ENCODE assay signal across 21 cellular contexts in the genomic region with DNA sequence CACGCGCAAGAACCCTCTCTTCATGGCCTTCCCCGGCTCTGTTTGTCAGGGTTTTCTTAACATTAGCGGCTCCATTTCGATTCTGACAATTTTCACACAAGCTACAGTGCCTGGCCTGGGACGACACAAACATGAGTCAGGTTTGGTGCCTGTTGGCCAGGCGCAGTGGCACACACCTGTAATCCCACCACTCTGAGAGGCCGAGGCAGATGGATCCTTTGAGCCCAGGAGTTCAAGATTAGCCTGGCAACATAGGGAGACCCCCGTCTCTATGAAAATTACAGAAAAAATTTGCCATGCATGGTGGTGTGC. TPM values are rescaled to one million over a fixed set of nuclear protein-coding genes. Genes with fewer than 3 reads are reported as not detected.
DNase-seq lines count a peak whose midpoint lies in the region; ATAC-seq and TF ChIP-seq lines count a peak whose summit lies in the region.
"Had no signal": no experiment of that assay in that cellular context is flagged by ENCODE, and none has a peak within 500 bp of the region (broad histone marks: within the 10 kb centered on the region; RNA-seq: fewer than 3 reads in every experiment).

No MANE protein-coding gene starts in this region.

- H3K4me1 Mint-ChIP-seq in chondrocyte (ENCODE audit: low read depth), result peaks cover 42% of the 10 kb centered on the region

- H3K27me3 Mint-ChIP-seq in chondrocyte (ENCODE audit: low read depth), result no peaks in the 10 kb centered on the region

- no peak overlapping the region for H3K27ac Mint-ChIP-seq in chondrocyte (ENCODE audit: unreplicated experiment)

- H3K27me3 ChIP-seq in BLaER1 treated with 17β-estradiol and CSF1 and Interleukin-3, amounts not matched to agents 10 nM and 100 nM, result no peaks in the 10 kb centered on the region
- H3K27me3 ChIP-seq in mucosa of rectum (ENCODE audit: control insufficient read depth in 2 of 2, insufficient read depth in 2 of 2, low read length in 2 of 2), result no peaks in the 10 kb centered on the region
- H3K27me3 ChIP-seq: brain microvascular endothelial cell, testis had no signal

- H3K9ac ChIP-seq in BLaER1 treated with 17β-estradiol and CSF1 and Interleukin-3, amounts not matched to agents 10 nM and 100 nM, result peak overlapping the region in 4 of 11 experiments; percentile 85 to 90 (median 86); a peak in 7 of 22 replicates
- H3K9ac ChIP-seq in ES-I3 (ENCODE audit: low read depth, low read length) (peak overlapping the region; percentile 86; the same call in 1 of the 2 replicates), mucosa of rectum (ENCODE audit: low read depth in 1 of 2, low read length in 2 of 2) (peak overlapping the region in 1 of 2 donors; percentile 24)
- H3K9ac ChIP-seq: KMS-11 had no signal

- H3K9me3 ChIP-seq in BLaER1 treated with 17β-estradiol and CSF1 and Interleukin-3, amounts not matched to agents 10 nM and 100 nM (replicated peaks in 1 of 11), result no peaks in the 10 kb centered on the region
- H3K9me3 ChIP-seq in ES-I3 (ENCODE audit: control insufficient read depth, insufficient read depth, low read length), result no peaks in the 10 kb centered on the region
- H3K9me3 ChIP-seq in mucosa of rectum (ENCODE audit: control insufficient read depth in 2 of 2, low read length in 2 of 2), result no peaks in the 10 kb centered on the region
- H3K9me3 ChIP-seq: HAP-1, testis had no signal

- peaks cover 0 to 63% (median 15%) of the 10 kb centered on the region in 11 experiments; a peak in 13 of 22 replicates for H3K36me3 ChIP-seq in BLaER1 treated with 17β-estradiol and CSF1 and Interleukin-3, amounts not matched to agents 10 nM and 100 nM
- H3K36me3 ChIP-seq in ES-I3 (ENCODE audit: insufficient read depth, low read length) (peaks cover 3% of the 10 kb centered on the region), mucosa of rectum (ENCODE audit: control insufficient read depth in 2 of 2, insufficient read depth in 2 of 2, low read length in 2 of 2) (no peaks in the 10 kb centered on the region)
- H3K36me3 ChIP-seq: brain microvascular endothelial cell, HAP-1 had no signal

- ATAC-seq in activated CD4-positive, CD25-positive, alpha-beta regulatory T cell treated with anti-CD3 and anti-CD28 coated beads, Interleukin-2, amount 50 U/mL, for 24 hours, result no peak

- in situ Hi-C loops in ACHN (cut with HindIII; ENCODE audit: low pct_ligation_motif_present, low pct_unique_long_range_greater_than_20kb, low sequenced_read_pairs), result no loop called here

- TF ChIP-seq CTCF in chondrocyte (IDR thresholded peaks at IDR 0.05), result no peak

- peaks cover 11 to 79% (median 26%) of the 10 kb centered on the region in 11 experiments; a peak in 19 of 22 replicates for H4K20me1 ChIP-seq in BLaER1 treated with 17β-estradiol and CSF1 and Interleukin-3, amounts not matched to agents 10 nM and 100 nM

- H3K4me2 ChIP-seq in BLaER1 treated with 17β-estradiol and CSF1 and Interleukin-3, amounts not matched to agents 10 nM and 100 nM, result peak overlapping the region; percentile 65 to 100 (median 97)
- H3K4me2 ChIP-seq: KMS-11 had no signal

- H3K4me3 Mint-ChIP-seq in chondrocyte (ENCODE audit: unreplicated experiment), result peak overlapping the region; percentile 37

- peaks cover 1% of the 10 kb centered on the region for H3K36me3 Mint-ChIP-seq in chondrocyte (ENCODE audit: low read depth)

- no peak overlapping the region for H3K27ac ChIP-seq in BLaER1 treated with 17β-estradiol and CSF1 and Interleukin-3, amounts not matched to agents 10 nM and 100 nM
- no peak overlapping the region for H3K27ac ChIP-seq in mucosa of rectum (ENCODE audit: low read depth in 2 of 2, low read length in 2 of 2)
- H3K27ac ChIP-seq: brain microvascular endothelial cell, KMS-11, testis had no signal

- H3K4me1 ChIP-seq in BLaER1 treated with 17β-estradiol and CSF1 and Interleukin-3, amounts not matched to agents 10 nM and 100 nM, result peaks cover 31 to 51% (median 42%) of the 10 kb centered on the region in 10 experiments
- peaks cover 3% of the 10 kb centered on the region for H3K4me1 ChIP-seq in ES-I3 (ENCODE audit: insufficient read depth, low read length)
- peaks cover 14 to 31% of the 10 kb centered on the region in 2 donors for H3K4me1 ChIP-seq in mucosa of rectum (ENCODE audit: control insufficient read depth in 2 of 2, insufficient read depth in 2 of 2, low read length in 2 of 2)

- no peak for DNase-seq in chondrocyte (ENCODE audit: low spot score)
- no peak for DNase-seq in SW 1271 (lab: John Stamatoyannopoulos, UW)
- no peak for DNase-seq in ACHN
- no peak for DNase-seq in KG1 (lab: John Stamatoyannopoulos, UW)
- DNase-seq: activated CD8-positive, alpha-beta memory T cell treated with anti-CD3 and anti-CD28 coated beads, Interleukin-2, amount 50 U/mL, for 48 hours; activated naive CD4-positive, alpha-beta T cell treated with Interleukin-2 at 50 U/mL for 16 hours; brain microvascular endothelial cell; erythroblast; NCI-H1092; NCI-H2107; NCI-H526; SHP77; stimulated activated CD4-positive, alpha-beta T cell treated with anti-CD3 and anti-CD28 coated beads, Interleukin-2, amount 100 ng/mL, for 48 hours; testis had no signal

- peak overlapping the region in 8 of 10 experiments; percentile 88 to 99 (median 97); a peak in 16 of 20 replicates for H3K4me3 ChIP-seq in BLaER1 treated with 17β-estradiol and CSF1 and Interleukin-3, amounts not matched to agents 10 nM and 100 nM
- H3K4me3 ChIP-seq in mucosa of rectum (ENCODE audit: low read length in 2 of 2), result peak overlapping the region; percentile 81 to 90

- no peaks in the 10 kb centered on the region for H3K9me3 Mint-ChIP-seq in chondrocyte (ENCODE audit: low read depth)
- H3K9me3 Mint-ChIP-seq: dendritic cell treated with granulocyte-macrophage colony-stimulating factor and Interleukin-4, amounts not matched to agents 40 ng/mL and 50 ng/mL, for 4 days had no signal

RNA-seq across cellular contexts. Expression of a gene that starts 1.9 kb away (rescaled TPM):
- 3.6 to 7.8 TPM (median 6.3 TPM) in 3 replicates for total RNA-seq in chondrocyte

RNA-seq across cellular contexts. Expression of a gene that starts 51.9 kb away (rescaled TPM):
- 23.5 to 28.4 TPM (median 27.1 TPM) in 3 replicates for total RNA-seq in chondrocyte
